21 cellular contexts compared by ENCODE assay signal in genomic region chr3:145904138-145904537, GRCh38.
"Had no signal": no experiment of that assay in that cellular context is flagged by ENCODE, and none has a peak within 500 bp of the region (broad histone marks: within the 10 kb centered on the region; RNA-seq: fewer than 3 reads in every experiment).

No MANE protein-coding gene starts in this region.

- H3K27ac Mint-ChIP-seq: effector memory CD8-positive, alpha-beta T cell; immature natural killer cell; natural killer cell; type B pancreatic cell had no signal

- H3K4me3 Mint-ChIP-seq: effector memory CD8-positive, alpha-beta T cell; immature natural killer cell; natural killer cell; type B pancreatic cell had no signal

- DNase-seq: cerebellar nuclear complex; cortex of kidney; effector memory CD8-positive, alpha-beta T cell; erythroblast; esophagus squamous epithelium; foreskin melanocyte; glutamatergic neuron; immature natural killer cell; islet precursor cell; left ventricle myocardium superior; lower lobe of right lung; natural killer cell; stimulated activated CD4-positive, alpha-beta T cell treated with anti-CD3 and anti-CD28 coated beads, Interleukin-4, amount 100 ng/mL, for 4 hours; stimulated activated naive CD4-positive, alpha-beta T cell; substantia nigra; testis; tibial artery; uterus had no signal

- ATAC-seq: effector memory CD8-positive, alpha-beta T cell; left ventricle myocardium superior; natural killer cell; pancreas had no signal

- H3K27me3 Mint-ChIP-seq: effector memory CD8-positive, alpha-beta T cell; progenitor cell of endocrine pancreas; type B pancreatic cell had no signal

- H3K9me3 Mint-ChIP-seq: type B pancreatic cell had no signal

- H3K4me1 Mint-ChIP-seq: immature natural killer cell, natural killer cell had no signal
